Comparison of ENCODE assay signal across 25 cellular contexts in the genomic region with DNA sequence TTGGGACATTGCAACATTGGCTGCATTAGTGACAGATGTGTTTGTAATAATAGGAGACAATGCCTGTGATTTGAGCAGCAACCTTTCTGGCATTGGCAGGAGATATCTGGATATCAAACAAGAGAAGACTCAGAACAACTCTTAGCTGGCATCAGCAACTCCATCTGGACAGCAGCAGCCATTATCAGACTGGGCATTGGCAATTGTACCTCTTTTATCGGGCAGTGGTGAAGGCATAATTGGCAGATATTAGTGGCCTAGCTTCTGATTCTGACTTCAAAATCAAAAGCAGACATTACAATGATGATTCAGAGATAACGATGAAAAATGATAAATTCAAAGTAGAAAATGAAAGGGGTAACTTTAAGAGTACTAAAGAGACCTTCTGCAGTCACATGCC.
"Had no signal": no experiment of that assay in that cellular context is flagged by ENCODE, and none has a peak within 500 bp of the region (broad histone marks: within the 10 kb centered on the region; RNA-seq: fewer than 3 reads in every experiment).

No MANE protein-coding gene starts in this region.

- DNase-seq: immature natural killer cell; kidney; left colon; lower lobe of right lung; mammary epithelial cell; mesenchymal stem cell; naive thymus-derived CD8-positive, alpha-beta T cell; nucleus accumbens; pancreas; retina; right cardiac atrium; stimulated activated CD4-positive, alpha-beta T cell treated with anti-CD3 and anti-CD28 coated beads, Interleukin-12 subunit alpha, Interleukin-12 subunit beta, amount 100 ng/mL, for 4 hours; stimulated activated CD4-positive, alpha-beta T cell treated with anti-CD3 and anti-CD28 coated beads, Interleukin-15, amount 100 ng/mL, for 24 hours; stimulated activated CD4-positive, alpha-beta T cell treated with anti-CD3 and anti-CD28 coated beads, Interleukin-2, amount 100 ng/mL, for 24 hours; stimulated activated CD4-positive, alpha-beta T cell treated with anti-CD3 and anti-CD28 coated beads, Interleukin-4, amount 100 ng/mL, for 1 hour; stimulated activated naive B cell treated with anti-CD40 and anti-IgM and Interleukin-4, amounts not matched to agents 10 μg/mL and 1 μg/mL and 100 μg/mL, for 72 hours; stimulated activated naive CD8-positive, alpha-beta T cell treated with anti-CD3 and anti-CD28 coated beads, Interleukin-15, Interleukin-2, amounts not matched to agents 100 U/mL and 50 U/mL, for 24 hours; stomach; testis; tibial artery; uterus had no signal

- H3K27ac ChIP-seq: left lung, lower lobe of right lung, pancreas, prostate gland, skin epidermis, stomach, testis, tibial artery, uterus had no signal

- ATAC-seq: left colon; left lung; lower lobe of right lung; naive thymus-derived CD8-positive, alpha-beta T cell; pancreas; right cardiac atrium; sciatic nerve; stimulated activated naive B cell treated with anti-CD40 and anti-IgM and Interleukin-4, amounts not matched to agents 10 μg/mL and 1 μg/mL and 100 μg/mL, for 72 hours; stimulated activated naive CD8-positive, alpha-beta T cell treated with anti-CD3 and anti-CD28 coated beads, Interleukin-15, Interleukin-2, amounts not matched to agents 100 U/mL and 50 U/mL, for 24 hours had no signal

- H3K4me3 ChIP-seq: left lung, lower lobe of right lung, pancreas, prostate gland, skin epidermis, stomach, testis, tibial artery, uterus had no signal

- H3K36me3 ChIP-seq: left lung, lower lobe of right lung, pancreas, prostate gland, stomach, tibial artery, uterus had no signal

- H3K4me1 ChIP-seq: lower lobe of right lung, pancreas, prostate gland, stomach, testis, uterus had no signal

- H3K9me3 ChIP-seq: left lung, lower lobe of right lung, pancreas, prostate gland, stomach, testis, tibial artery, uterus had no signal

- H3K27me3 ChIP-seq: left lung, pancreas, stomach, testis, tibial artery, uterus had no signal
